In the genomic region with DNA sequence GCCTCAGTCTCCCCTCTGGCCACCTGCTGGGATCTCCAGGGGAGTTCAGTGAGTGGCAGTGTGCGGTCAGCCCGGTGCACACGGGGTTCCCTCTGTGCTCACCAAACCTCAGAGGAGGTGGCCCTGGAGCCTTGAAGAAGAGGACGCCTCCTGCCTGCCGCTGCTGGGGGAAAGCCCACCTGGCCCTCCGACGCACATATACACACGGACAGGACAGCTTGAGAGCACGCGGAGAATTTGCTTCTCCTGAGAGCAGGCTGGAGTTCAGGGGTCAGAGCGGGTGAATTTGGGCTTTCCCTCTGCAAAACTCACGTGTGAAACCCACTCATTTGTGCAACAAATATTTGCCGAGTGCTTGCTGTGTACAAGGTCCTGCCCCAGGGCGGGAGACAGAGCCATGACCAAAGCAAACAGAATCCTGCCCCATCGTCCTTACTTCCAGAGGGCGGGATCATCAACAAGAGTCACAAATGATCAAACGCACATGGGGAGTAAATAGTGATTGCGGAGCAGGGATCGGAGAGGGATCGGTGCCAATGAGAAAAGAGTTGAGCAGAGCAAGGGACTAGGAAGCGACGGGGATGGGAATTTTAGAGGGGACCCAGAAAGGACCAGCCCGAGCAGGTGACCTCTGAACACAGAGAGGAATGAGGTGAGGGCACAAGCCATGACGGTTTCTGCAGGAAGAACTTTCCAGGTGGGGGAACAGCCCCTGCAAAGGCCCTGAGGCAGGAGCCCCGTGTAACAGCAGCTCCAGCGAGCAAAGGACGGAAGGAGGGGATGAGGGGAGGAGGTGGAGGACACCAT, we compare ENCODE assay signal across 1 cellular context.
TF ChIP-seq lines count a peak whose summit lies in the region.

No MANE protein-coding gene starts in this region.

TF ChIP-seq in HepG2, 621 proteins besides CTCF, POLR2A, EP300 and RAD21 (continues in another document):
- 0 out of 2 replicates have a peak, but pooled peaks have one; percentile 32 for TF ChIP-seq SIX1 (CRISPR knock-in tag; IDR thresholded peaks at IDR 0.05; ENCODE audit: borderline replicate concordance)
- TF ChIP-seq ZMYM3 (CRISPR knock-in tag; IDR thresholded peaks at IDR 0.05): peak; percentile 73; the same call in 1 of the 2 replicates
- TF ChIP-seq, protein P1, sequence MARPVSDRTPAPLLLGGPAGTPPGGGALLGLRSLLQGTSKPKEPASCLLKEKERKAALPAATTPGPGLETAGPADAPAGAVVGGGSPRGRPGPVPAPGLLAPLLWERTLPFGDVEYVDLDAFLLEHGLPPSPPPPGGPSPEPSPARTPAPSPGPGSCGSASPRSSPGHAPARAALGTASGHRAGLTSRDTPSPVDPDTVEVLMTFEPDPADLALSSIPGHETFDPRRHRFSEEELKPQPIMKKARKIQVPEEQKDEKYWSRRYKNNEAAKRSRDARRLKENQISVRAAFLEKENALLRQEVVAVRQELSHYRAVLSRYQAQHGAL (CRISPR knock-in tag; IDR thresholded peaks at IDR 0.05; ENCODE audit: not compliant biosample characterization): no peak
- TF ChIP-seq ZNF747 (CRISPR knock-in tag; IDR thresholded peaks at IDR 0.05; ENCODE audit: borderline replicate concordance): peak; percentile 59; the same call in 1 of the 2 replicates
- TF ChIP-seq ZFP37 (CRISPR knock-in tag; IDR thresholded peaks at IDR 0.05; ENCODE audit: borderline replicate concordance): 0 out of 2 replicates have a peak, but pooled peaks have one; percentile 46
- TF ChIP-seq ZNF17 (CRISPR knock-in tag; IDR thresholded peaks at IDR 0.05): no peak
- TF ChIP-seq MIER3 (CRISPR knock-in tag; IDR thresholded peaks at IDR 0.05; ENCODE audit: borderline replicate concordance): peak; percentile 56
- no peak for TF ChIP-seq MLLT10 (CRISPR knock-in tag; IDR thresholded peaks at IDR 0.05)
- 0 out of 2 replicates have a peak, but pooled peaks have one; percentile 74 for TF ChIP-seq ZNF878 (CRISPR knock-in tag; IDR thresholded peaks at IDR 0.05)
- peak; percentile 99 for TF ChIP-seq HIVEP1 (CRISPR knock-in tag; IDR thresholded peaks at IDR 0.05)
- TF ChIP-seq JUN (CRISPR knock-in tag; IDR thresholded peaks at IDR 0.05): peak; percentile 64; the same call in 1 of the 2 replicates
- no peak for TF ChIP-seq CENPT (CRISPR knock-in tag; IDR thresholded peaks at IDR 0.05; ENCODE audit: low read depth)
- TF ChIP-seq, protein P2, sequence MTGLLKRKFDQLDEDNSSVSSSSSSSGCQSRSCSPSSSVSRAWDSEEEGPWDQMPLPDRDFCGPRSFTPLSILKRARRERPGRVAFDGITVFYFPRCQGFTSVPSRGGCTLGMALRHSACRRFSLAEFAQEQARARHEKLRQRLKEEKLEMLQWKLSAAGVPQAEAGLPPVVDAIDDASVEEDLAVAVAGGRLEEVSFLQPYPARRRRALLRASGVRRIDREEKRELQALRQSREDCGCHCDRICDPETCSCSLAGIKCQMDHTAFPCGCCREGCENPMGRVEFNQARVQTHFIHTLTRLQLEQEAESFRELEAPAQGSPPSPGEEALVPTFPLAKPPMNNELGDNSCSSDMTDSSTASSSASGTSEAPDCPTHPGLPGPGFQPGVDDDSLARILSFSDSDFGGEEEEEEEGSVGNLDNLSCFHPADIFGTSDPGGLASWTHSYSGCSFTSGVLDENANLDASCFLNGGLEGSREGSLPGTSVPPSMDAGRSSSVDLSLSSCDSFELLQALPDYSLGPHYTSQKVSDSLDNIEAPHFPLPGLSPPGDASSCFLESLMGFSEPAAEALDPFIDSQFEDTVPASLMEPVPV (CRISPR knock-in tag; IDR thresholded peaks at IDR 0.05): peak; percentile 65; the same call in 1 of the 2 replicates
- TF ChIP-seq YEATS4 (CRISPR knock-in tag; IDR thresholded peaks at IDR 0.05; ENCODE audit: borderline replicate concordance): no peak
- peak; percentile 61; the same call in 1 of the 2 replicates for TF ChIP-seq ZNF891 (CRISPR knock-in tag; IDR thresholded peaks at IDR 0.05)
- no peak for TF ChIP-seq PRPF4 (IDR thresholded peaks at IDR 0.05; ENCODE audit: low read depth, low read length, poor library complexity, severe bottlenecking)
- TF ChIP-seq, protein P3, sequence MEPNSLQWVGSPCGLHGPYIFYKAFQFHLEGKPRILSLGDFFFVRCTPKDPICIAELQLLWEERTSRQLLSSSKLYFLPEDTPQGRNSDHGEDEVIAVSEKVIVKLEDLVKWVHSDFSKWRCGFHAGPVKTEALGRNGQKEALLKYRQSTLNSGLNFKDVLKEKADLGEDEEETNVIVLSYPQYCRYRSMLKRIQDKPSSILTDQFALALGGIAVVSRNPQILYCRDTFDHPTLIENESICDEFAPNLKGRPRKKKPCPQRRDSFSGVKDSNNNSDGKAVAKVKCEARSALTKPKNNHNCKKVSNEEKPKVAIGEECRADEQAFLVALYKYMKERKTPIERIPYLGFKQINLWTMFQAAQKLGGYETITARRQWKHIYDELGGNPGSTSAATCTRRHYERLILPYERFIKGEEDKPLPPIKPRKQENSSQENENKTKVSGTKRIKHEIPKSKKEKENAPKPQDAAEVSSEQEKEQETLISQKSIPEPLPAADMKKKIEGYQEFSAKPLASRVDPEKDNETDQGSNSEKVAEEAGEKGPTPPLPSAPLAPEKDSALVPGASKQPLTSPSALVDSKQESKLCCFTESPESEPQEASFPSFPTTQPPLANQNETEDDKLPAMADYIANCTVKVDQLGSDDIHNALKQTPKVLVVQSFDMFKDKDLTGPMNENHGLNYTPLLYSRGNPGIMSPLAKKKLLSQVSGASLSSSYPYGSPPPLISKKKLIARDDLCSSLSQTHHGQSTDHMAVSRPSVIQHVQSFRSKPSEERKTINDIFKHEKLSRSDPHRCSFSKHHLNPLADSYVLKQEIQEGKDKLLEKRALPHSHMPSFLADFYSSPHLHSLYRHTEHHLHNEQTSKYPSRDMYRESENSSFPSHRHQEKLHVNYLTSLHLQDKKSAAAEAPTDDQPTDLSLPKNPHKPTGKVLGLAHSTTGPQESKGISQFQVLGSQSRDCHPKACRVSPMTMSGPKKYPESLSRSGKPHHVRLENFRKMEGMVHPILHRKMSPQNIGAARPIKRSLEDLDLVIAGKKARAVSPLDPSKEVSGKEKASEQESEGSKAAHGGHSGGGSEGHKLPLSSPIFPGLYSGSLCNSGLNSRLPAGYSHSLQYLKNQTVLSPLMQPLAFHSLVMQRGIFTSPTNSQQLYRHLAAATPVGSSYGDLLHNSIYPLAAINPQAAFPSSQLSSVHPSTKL (CRISPR knock-in tag; IDR thresholded peaks at IDR 0.05): peak; percentile 93
- no peak for TF ChIP-seq ZNF251 (CRISPR knock-in tag; IDR thresholded peaks at IDR 0.05)
- no peak for TF ChIP-seq TEAD2 (CRISPR knock-in tag; IDR thresholded peaks at IDR 0.05)
- peak; percentile 89 for TF ChIP-seq FOXA3 (CRISPR knock-in tag; IDR thresholded peaks at IDR 0.05)
- TF ChIP-seq ZNF232 (CRISPR knock-in tag; IDR thresholded peaks at IDR 0.05; ENCODE audit: borderline replicate concordance): peak; percentile 35; the same call in 1 of the 2 replicates
- peak; percentile 77; the same call in 1 of the 2 replicates for TF ChIP-seq WIZ (CRISPR knock-in tag; IDR thresholded peaks at IDR 0.05)
- TF ChIP-seq ZNF670 (CRISPR knock-in tag; IDR thresholded peaks at IDR 0.05; ENCODE audit: borderline replicate concordance): 0 out of 2 replicates have a peak, but pooled peaks have one; percentile 63
- peak; percentile 85 for TF ChIP-seq BORCS8-MEF2B (CRISPR knock-in tag; IDR thresholded peaks at IDR 0.05)
- peak; percentile 43; the same call in 1 of the 2 replicates for TF ChIP-seq RFXAP (CRISPR knock-in tag; IDR thresholded peaks at IDR 0.05; ENCODE audit: borderline replicate concordance)
- peak; percentile 68; the same call in 1 of the 2 replicates for TF ChIP-seq MEF2D (CRISPR knock-in tag; IDR thresholded peaks at IDR 0.05)
- TF ChIP-seq ZNF660 (CRISPR knock-in tag; IDR thresholded peaks at IDR 0.05; ENCODE audit: borderline replicate concordance, low read depth): no peak
- peak; percentile 57; the same call in 1 of the 2 replicates for TF ChIP-seq ZSCAN21 (CRISPR knock-in tag; IDR thresholded peaks at IDR 0.05; ENCODE audit: borderline replicate concordance)
- no peak for TF ChIP-seq ZNF24 (IDR thresholded peaks at IDR 0.05)
- TF ChIP-seq TBL1XR1 (IDR thresholded peaks at IDR 0.05; ENCODE audit: borderline replicate concordance, low read length, partially characterized antibody): peak; percentile 14
- no peak for TF ChIP-seq PTBP1 (IDR thresholded peaks at IDR 0.05; ENCODE audit: low read depth, low read length, poor library complexity, severe bottlenecking)
- TF ChIP-seq ZKSCAN8 (CRISPR knock-in tag; IDR thresholded peaks at IDR 0.05; ENCODE audit: borderline replicate concordance): peak; percentile 99
- TF ChIP-seq ZBTB7A (CRISPR knock-in tag; IDR thresholded peaks at IDR 0.05): no peak
- no peak for TF ChIP-seq ZNF720 (CRISPR knock-in tag; IDR thresholded peaks at IDR 0.05)
- TF ChIP-seq ZNF329 (CRISPR knock-in tag; IDR thresholded peaks at IDR 0.05; ENCODE audit: low read depth): no peak
- TF ChIP-seq SOX5 (CRISPR knock-in tag; IDR thresholded peaks at IDR 0.05; ENCODE audit: borderline replicate concordance): peak; percentile 62; the same call in 1 of the 2 replicates
- TF ChIP-seq, protein P4, sequence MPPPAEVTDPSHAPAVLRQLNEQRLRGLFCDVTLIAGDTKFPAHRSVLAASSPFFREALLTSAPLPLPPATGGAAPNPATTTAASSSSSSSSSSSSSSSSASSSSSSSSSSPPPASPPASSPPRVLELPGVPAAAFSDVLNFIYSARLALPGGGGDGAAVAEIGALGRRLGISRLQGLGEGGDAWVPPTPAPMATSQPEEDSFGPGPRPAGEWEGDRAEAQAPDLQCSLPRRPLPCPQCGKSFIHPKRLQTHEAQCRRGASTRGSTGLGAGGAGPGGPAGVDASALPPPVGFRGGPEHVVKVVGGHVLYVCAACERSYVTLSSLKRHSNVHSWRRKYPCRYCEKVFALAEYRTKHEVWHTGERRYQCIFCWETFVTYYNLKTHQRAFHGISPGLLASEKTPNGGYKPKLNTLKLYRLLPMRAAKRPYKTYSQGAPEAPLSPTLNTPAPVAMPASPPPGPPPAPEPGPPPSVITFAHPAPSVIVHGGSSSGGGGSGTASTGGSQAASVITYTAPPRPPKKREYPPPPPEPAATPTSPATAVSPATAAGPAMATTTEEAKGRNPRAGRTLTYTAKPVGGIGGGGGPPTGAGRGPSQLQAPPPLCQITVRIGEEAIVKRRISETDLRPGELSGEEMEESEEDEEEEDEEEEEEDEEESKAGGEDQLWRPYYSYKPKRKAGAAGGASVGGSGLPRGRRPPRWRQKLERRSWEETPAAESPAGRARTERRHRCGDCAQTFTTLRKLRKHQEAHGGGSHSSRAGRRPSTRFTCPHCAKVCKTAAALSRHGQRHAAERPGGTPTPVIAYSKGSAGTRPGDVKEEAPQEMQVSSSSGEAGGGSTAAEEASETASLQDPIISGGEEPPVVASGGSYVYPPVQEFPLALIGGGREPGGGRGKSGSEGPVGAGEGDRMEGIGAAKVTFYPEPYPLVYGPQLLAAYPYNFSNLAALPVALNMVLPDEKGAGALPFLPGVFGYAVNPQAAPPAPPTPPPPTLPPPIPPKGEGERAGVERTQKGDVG (CRISPR knock-in tag; IDR thresholded peaks at IDR 0.05; ENCODE audit: borderline replicate concordance): no peak; the same call in 1 of the 2 replicates
- 0 out of 2 replicates have a peak, but pooled peaks have one; percentile 29 for TF ChIP-seq ZNF678 (CRISPR knock-in tag; IDR thresholded peaks at IDR 0.05)
- TF ChIP-seq, protein P5, sequence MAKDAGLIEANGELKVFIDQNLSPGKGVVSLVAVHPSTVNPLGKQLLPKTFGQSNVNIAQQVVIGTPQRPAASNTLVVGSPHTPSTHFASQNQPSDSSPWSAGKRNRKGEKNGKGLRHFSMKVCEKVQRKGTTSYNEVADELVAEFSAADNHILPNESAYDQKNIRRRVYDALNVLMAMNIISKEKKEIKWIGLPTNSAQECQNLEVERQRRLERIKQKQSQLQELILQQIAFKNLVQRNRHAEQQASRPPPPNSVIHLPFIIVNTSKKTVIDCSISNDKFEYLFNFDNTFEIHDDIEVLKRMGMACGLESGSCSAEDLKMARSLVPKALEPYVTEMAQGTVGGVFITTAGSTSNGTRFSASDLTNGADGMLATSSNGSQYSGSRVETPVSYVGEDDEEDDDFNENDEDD (CRISPR knock-in tag; IDR thresholded peaks at IDR 0.05; ENCODE audit: borderline replicate concordance): peak; percentile 84
- no peak for TF ChIP-seq KLF9 (CRISPR knock-in tag; IDR thresholded peaks at IDR 0.05; ENCODE audit: low read depth)
- no peak for TF ChIP-seq ZNF790 (CRISPR knock-in tag; IDR thresholded peaks at IDR 0.05; ENCODE audit: borderline replicate concordance)
- peak; percentile 42; the same call in 1 of the 2 replicates for TF ChIP-seq REXO4 (CRISPR knock-in tag; IDR thresholded peaks at IDR 0.05; ENCODE audit: borderline replicate concordance)
- peak; percentile 64; the same call in 1 of the 2 replicates for TF ChIP-seq ZNF335 (CRISPR knock-in tag; IDR thresholded peaks at IDR 0.05)
- TF ChIP-seq FOXJ3 (CRISPR knock-in tag; IDR thresholded peaks at IDR 0.05; ENCODE audit: borderline replicate concordance): peak; percentile 89
